Comparison of ENCODE assay signal across 21 cellular contexts in the genomic region with DNA sequence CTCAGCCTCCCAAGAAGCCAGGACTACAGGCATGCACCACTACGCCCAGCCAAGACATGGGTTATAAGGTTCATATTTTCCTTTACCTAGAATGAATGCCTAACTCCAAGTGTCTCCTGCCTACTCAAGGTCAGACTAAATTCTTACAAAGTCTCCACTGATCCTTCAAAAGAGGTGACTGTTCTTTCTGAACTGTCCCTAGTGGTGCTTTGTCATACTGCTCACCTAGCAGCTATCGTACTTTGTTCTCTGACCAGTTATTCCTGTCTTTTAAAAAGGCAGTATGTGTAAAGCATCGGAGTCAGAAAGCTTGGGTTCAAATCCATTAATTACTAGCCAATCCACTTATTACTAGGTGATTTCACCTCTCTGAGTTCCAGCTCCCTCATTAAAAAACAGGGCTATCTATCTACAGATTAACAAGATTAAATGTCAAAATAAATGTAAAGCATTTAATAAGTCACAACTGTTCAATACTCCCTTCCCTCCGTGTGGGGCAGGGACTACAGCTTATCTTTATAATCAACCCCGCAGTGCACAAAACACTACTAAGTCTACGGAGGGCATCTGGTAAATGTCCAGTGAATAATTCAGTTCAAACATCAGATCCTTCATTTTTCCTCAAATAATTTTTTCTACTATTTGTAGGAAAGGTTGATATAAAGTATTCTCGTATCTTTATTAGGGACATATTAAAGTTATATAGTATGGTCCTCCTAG. TPM values are rescaled to one million over a fixed set of nuclear protein-coding genes. Genes with fewer than 3 reads are reported as not detected.
DNase-seq lines count a peak whose midpoint lies in the region; ATAC-seq and TF ChIP-seq lines count a peak whose summit lies in the region.
"Had no signal": no experiment of that assay in that cellular context is flagged by ENCODE, and none has a peak within 500 bp of the region (broad histone marks: within the 10 kb centered on the region; RNA-seq: fewer than 3 reads in every experiment).

No MANE protein-coding gene starts in this region.

- DNase-seq in SK-N-SH (peak; percentile 33), HT-29 (ENCODE audit: low spot score) (peak; percentile 15), ecto neural progenitor cell (ENCODE audit: low spot score) (peak; percentile 11), DMS79 treated with DMSO at 0.1 percent for 48 hours (lab: John Stamatoyannopoulos, UW) (no peak), kidney glomerular epithelial cell (lab: John Stamatoyannopoulos, UW) (no peak), amygdala (lab: John Stamatoyannopoulos, UW) (no peak)
- no peak for DNase-seq in stimulated activated naive B cell treated with anti-CD40 and anti-IgM and Interleukin-4, amounts not matched to agents 10 μg/mL and 1 μg/mL and 100 μg/mL, for 72 hours
- DNase-seq: activated B cell treated with CpG ODN at 0.5 μM for 24 hours; activated CD4-positive, alpha-beta memory T cell treated with anti-CD3 and anti-CD28 coated beads, Interleukin-2, amount 10 ng/mL, durations not matched to agents 7 days and 5 days; activated naive CD4-positive, alpha-beta T cell treated with anti-CD3 and anti-CD28 coated beads, Interleukin-2, amount 50 U/mL, for 16 hours; activated T-cell treated with anti-CD3 and anti-CD28 coated beads, Interleukin-2, amount 50 U/mL, for 48 hours; GM23248; lower lobe of right lung; NCI-H1417 treated with DMSO at 0.1 percent for 48 hours; NCI-H526 treated with DMSO at 0.1 percent for 48 hours; sigmoid colon; stimulated activated naive CD8-positive, alpha-beta T cell treated with anti-CD3 and anti-CD28 coated beads, Interleukin-15, Interleukin-2, amounts not matched to agents 100 U/mL and 50 U/mL, for 24 hours; T-helper 17 cell had no signal

- no peaks in the 10 kb centered on the region for H3K4me1 Mint-ChIP-seq in stimulated activated naive B cell treated with anti-CD40 and anti-IgM and Interleukin-4, amounts not matched to agents 10 μg/mL and 1 μg/mL and 100 μg/mL, for 72 hours
- H3K4me1 Mint-ChIP-seq: activated CD4-positive, alpha-beta memory T cell treated with anti-CD3 and anti-CD28 coated beads, Interleukin-2, amount 10 ng/mL, durations not matched to agents 7 days and 5 days had no signal

- TF ChIP-seq RAD21 in SK-N-SH (IDR thresholded peaks at IDR 0.05; ENCODE audit: low read length): no peak

- no peak overlapping the region for H3K27ac ChIP-seq in SK-N-SH (ENCODE audit: low read depth in 2 of 2, low read length in 1 of 2)
- H3K27ac ChIP-seq: 22Rv1, GM23248, lower lobe of right lung, sigmoid colon, tibial nerve had no signal

- 0 out of 2 replicates have a peak, but pooled peaks cover 4% of the 10 kb centered on the region for H4K20me1 ChIP-seq in SK-N-SH (ENCODE audit: insufficient read depth)

- H3K79me2 ChIP-seq in SK-N-SH (ENCODE audit: insufficient read depth): no peaks in the 10 kb centered on the region; the same call in 1 of the 2 replicates

- H3K36me3 Mint-ChIP-seq in stimulated activated naive B cell treated with anti-CD40 and anti-IgM and Interleukin-4, amounts not matched to agents 10 μg/mL and 1 μg/mL and 100 μg/mL, for 72 hours: peaks cover 16 to 26% of the 10 kb centered on the region in 2 donors

- H3K4me2 ChIP-seq in SK-N-SH: no peak overlapping the region

- peaks cover 3% of the 10 kb centered on the region for H3F3A ChIP-seq in SK-N-SH (replicated peaks; ENCODE audit: insufficient read depth)

- H3K4me1 ChIP-seq in SK-N-SH (ENCODE audit: control insufficient read depth in 1 of 2, insufficient read depth in 2 of 2, low read depth in 1 of 2, low read length in 1 of 2): peaks cover 0 to 2% of the 10 kb centered on the region in 2 experiments; a peak in 3 of 4 replicates
- H3K4me1 ChIP-seq: lower lobe of right lung, tibial nerve had no signal

- H3K9me3 ChIP-seq in SK-N-SH: no peaks in the 10 kb centered on the region
- H3K9me3 ChIP-seq: lower lobe of right lung, sigmoid colon, tibial nerve had no signal

- no peaks in the 10 kb centered on the region for H3K9me2 ChIP-seq in SK-N-SH

- H2AFZ ChIP-seq in SK-N-SH (ENCODE audit: low read depth): no peak overlapping the region
- H2AFZ ChIP-seq: GM23248 had no signal

- peak overlapping the region; percentile 37 for H3K27ac Mint-ChIP-seq in stimulated activated naive B cell treated with anti-CD40 and anti-IgM and Interleukin-4, amounts not matched to agents 10 μg/mL and 1 μg/mL and 100 μg/mL, for 72 hours
- H3K27ac Mint-ChIP-seq: activated B cell treated with CpG ODN at 0.5 μM for 24 hours; activated CD4-positive, alpha-beta memory T cell treated with anti-CD3 and anti-CD28 coated beads, Interleukin-2, amount 10 ng/mL, durations not matched to agents 7 days and 5 days; T-helper 17 cell had no signal

- no peaks in the 10 kb centered on the region for H3K27me3 ChIP-seq in SK-N-SH (ENCODE audit: insufficient read depth)
- H3K27me3 ChIP-seq: sigmoid colon, tibial nerve had no signal

- H3K9me3 Mint-ChIP-seq in stimulated activated naive B cell treated with anti-CD40 and anti-IgM and Interleukin-4, amounts not matched to agents 10 μg/mL and 1 μg/mL and 100 μg/mL, for 72 hours: no peaks in the 10 kb centered on the region
- H3K9me3 Mint-ChIP-seq: activated B cell treated with CpG ODN at 0.5 μM for 24 hours; activated CD4-positive, alpha-beta memory T cell treated with anti-CD3 and anti-CD28 coated beads, Interleukin-2, amount 10 ng/mL, durations not matched to agents 7 days and 5 days had no signal

- no peak for TF ChIP-seq CTCF in SK-N-SH (IDR thresholded peaks at IDR 0.05)

- 75% methylated on average over 7 of the region's 7 CpGs for WGBS in SK-N-SH (ENCODE audit: low lambda C conversion rate)

- no peaks in the 10 kb centered on the region for H3K27me3 Mint-ChIP-seq in stimulated activated naive B cell treated with anti-CD40 and anti-IgM and Interleukin-4, amounts not matched to agents 10 μg/mL and 1 μg/mL and 100 μg/mL, for 72 hours
- H3K27me3 Mint-ChIP-seq: activated B cell treated with CpG ODN at 0.5 μM for 24 hours; activated CD4-positive, alpha-beta memory T cell treated with anti-CD3 and anti-CD28 coated beads, Interleukin-2, amount 10 ng/mL, durations not matched to agents 7 days and 5 days; T-helper 17 cell had no signal

- H3K4me3 Mint-ChIP-seq in stimulated activated naive B cell treated with anti-CD40 and anti-IgM and Interleukin-4, amounts not matched to agents 10 μg/mL and 1 μg/mL and 100 μg/mL, for 72 hours: no peak overlapping the region
- H3K4me3 Mint-ChIP-seq: activated B cell treated with CpG ODN at 0.5 μM for 24 hours; activated CD4-positive, alpha-beta memory T cell treated with anti-CD3 and anti-CD28 coated beads, Interleukin-2, amount 10 ng/mL, durations not matched to agents 7 days and 5 days; T-helper 17 cell had no signal

- ATAC-seq in SK-N-SH treated with all-trans-retinoic acid at 6 μM for 48 hours: no peak
- no peak for ATAC-seq in stimulated activated naive B cell treated with anti-CD40 and anti-IgM and Interleukin-4, amounts not matched to agents 10 μg/mL and 1 μg/mL and 100 μg/mL, for 72 hours (replicated peaks)
- ATAC-seq: lower lobe of right lung; stimulated activated naive CD8-positive, alpha-beta T cell treated with anti-CD3 and anti-CD28 coated beads, Interleukin-15, Interleukin-2, amounts not matched to agents 100 U/mL and 50 U/mL, for 24 hours; T-helper 17 cell had no signal

- peaks cover 11 to 21% of the 10 kb centered on the region in 2 experiments for H3K36me3 ChIP-seq in SK-N-SH (replicated peaks in 1 of 2; ENCODE audit: control insufficient read depth in 1 of 2, insufficient read depth in 2 of 2, low read length in 1 of 2)

- CTCF ChIA-PET in SK-N-SH (lab: Yijun Ruan, JAX): interaction anchor here (0.6 to 2.0 kb wide), 7 partner anchors 9 to 474 kb away, joined by 3 to 13 read pairs (median 3); no protein-coding TSS in a partner anchor

- POLR2A ChIA-PET in SK-N-SH (lab: Yijun Ruan, JAX): no interaction called here

- no peak overlapping the region for H3K9ac ChIP-seq in SK-N-SH
- H3K9ac ChIP-seq: GM23248 had no signal

- no peak for TF ChIP-seq EP300 in SK-N-SH (IDR thresholded peaks at IDR 0.05; ENCODE audit: borderline replicate concordance in 1 of 2, low read depth in 1 of 2, low read length in 1 of 2)

- no peak overlapping the region for H3K4me3 ChIP-seq in SK-N-SH (ENCODE audit: low read depth in 2 of 2, low read length in 1 of 2)
- H3K4me3 ChIP-seq: GM23248, lower lobe of right lung, sigmoid colon, tibial nerve had no signal

TF ChIP-seq in SK-N-SH, 30 proteins besides CTCF, POLR2A, EP300 and RAD21:
- TF ChIP-seq GATA2 (CRISPR knock-in tag; IDR thresholded peaks at IDR 0.05) (peak; percentile 62), CHD2 (IDR thresholded peaks at IDR 0.05; ENCODE audit: low read length, partially characterized antibody) (no peak)

TF ChIP-seq in SK-N-SH treated with all-trans-retinoic acid at 6 μM for 48 hours, 23 proteins besides CTCF, POLR2A, EP300 and RAD21:
- TF ChIP-seq RARB (CRISPR knock-in tag; IDR thresholded peaks at IDR 0.05) (no peak), ARNTL (CRISPR knock-in tag; IDR thresholded peaks at IDR 0.05; ENCODE audit: borderline replicate concordance, low read depth) (no peak), ZFP3 (CRISPR knock-in tag; IDR thresholded peaks at IDR 0.05) (no peak), ZNF8 (CRISPR knock-in tag; IDR thresholded peaks at IDR 0.05) (no peak), ZFP30 (CRISPR knock-in tag; IDR thresholded peaks at IDR 0.05) (no peak), SNAI2 (CRISPR knock-in tag; IDR thresholded peaks at IDR 0.05) (no peak), ESRRG (CRISPR knock-in tag; IDR thresholded peaks at IDR 0.05) (no peak)
- TF ChIP-seq, protein P1, sequence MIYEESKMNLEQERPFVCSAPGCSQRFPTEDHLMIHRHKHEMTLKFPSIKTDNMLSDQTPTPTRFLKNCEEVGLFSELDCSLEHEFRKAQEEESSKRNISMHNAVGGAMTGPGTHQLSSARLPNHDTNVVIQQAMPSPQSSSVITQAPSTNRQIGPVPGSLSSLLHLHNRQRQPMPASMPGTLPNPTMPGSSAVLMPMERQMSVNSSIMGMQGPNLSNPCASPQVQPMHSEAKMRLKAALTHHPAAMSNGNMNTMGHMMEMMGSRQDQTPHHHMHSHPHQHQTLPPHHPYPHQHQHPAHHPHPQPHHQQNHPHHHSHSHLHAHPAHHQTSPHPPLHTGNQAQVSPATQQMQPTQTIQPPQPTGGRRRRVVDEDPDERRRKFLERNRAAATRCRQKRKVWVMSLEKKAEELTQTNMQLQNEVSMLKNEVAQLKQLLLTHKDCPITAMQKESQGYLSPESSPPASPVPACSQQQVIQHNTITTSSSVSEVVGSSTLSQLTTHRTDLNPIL (CRISPR knock-in tag; IDR thresholded peaks at IDR 0.05; ENCODE audit: low read depth): no peak
TF ChIP-seq in SK-N-SH treated with all-trans-retinoic acid at 6 μM for 48 hours: peak in this region for 0.

RNA-seq across cellular contexts. Expression of gene ITGA2B, which starts 20.0 kb away (rescaled TPM):
- 1.3 and 1.9 TPM in 2 replicates for polyA plus RNA-seq in SK-N-SH (2012; rRNA removed)
- polyA plus RNA-seq in SK-N-SH (2012; cell fraction: cytosol; rRNA removed): 0.21 and 0.35 TPM in 2 replicates
- 7.6 and 8.4 TPM in 2 replicates for polyA plus RNA-seq in SK-N-SH (2012; cell fraction: nucleus; rRNA removed)
- 0.05 TPM in 1 of 2 replicates, not detected in the other for total RNA-seq in HT-29 (2014; rRNA removed; shearing (Covaris generic))
- total RNA-seq: activated B cell treated with CpG ODN at 0.5 μM for 24 hours, GM23248 had no signal
- polyA plus RNA-seq: GM23248 had no signal

RNA-seq across cellular contexts. Expression of gene FAM171A2, which starts 45.8 kb away (rescaled TPM):
- polyA plus RNA-seq in SK-N-SH (2012; rRNA removed): 4.8 and 4.9 TPM in 2 replicates
- polyA plus RNA-seq in SK-N-SH (2012; cell fraction: cytosol; rRNA removed): 1.8 and 3.6 TPM in 2 replicates
- 4.0 and 4.5 TPM in 2 replicates for polyA plus RNA-seq in SK-N-SH (2012; cell fraction: nucleus; rRNA removed)
- total RNA-seq in HT-29 (2014; rRNA removed; shearing (Covaris generic)): 2.1 and 3.0 TPM in 2 replicates

Comparison
In these comparisons a context has a peak if more than half of its experiments do, and no peak if none do; other contexts are left out.
1. DNase-seq: peak in SK-N-SH (single experiment), HT-29 (single experiment) and ecto neural progenitor cell (single experiment); none in stimulated activated naive B cell treated with anti-CD40 and anti-IgM and Interleukin-4, amounts not matched to agents 10 μg/mL and 1 μg/mL and 100 μg/mL, for 72 hours (single experiment), DMS79 treated with DMSO at 0.1 percent for 48 hours (single experiment), kidney glomerular epithelial cell (single experiment) and amygdala (0 of 56).